In genomic region chr6:138498575-138499302, GRCh38 we compare ENCODE assay signal across 11 cellular contexts. TPM values are rescaled to one million over a fixed set of nuclear protein-coding genes. Genes with fewer than 3 reads are reported as not detected.
A peak's percentile ranks its signal among the peaks of the same experiment; 100 is the strongest.
DNase-seq lines count a peak whose midpoint lies in the region; ATAC-seq and TF ChIP-seq lines count a peak whose summit lies in the region.
"Had no signal": no experiment of that assay in that cellular context is flagged by ENCODE, and none has a peak within 500 bp of the region (broad histone marks: within the 10 kb centered on the region; RNA-seq: fewer than 3 reads in every experiment).

No MANE protein-coding gene starts in this region.

- ATAC-seq in GM21576 (IDR thresholded peaks at IDR 0.05; ENCODE audit: unreplicated experiment) = peak; percentile 12

- peak; percentile 7 for DNase-seq in OCI-LY7 (ENCODE audit: low spot score)
- peak; percentile 33 for DNase-seq in renal cortical epithelial cell (ENCODE audit: low read depth)
- no peak for DNase-seq in NCI-H510A (lab: John Stamatoyannopoulos, UW)
- no peak for DNase-seq in immature natural killer cell
- DNase-seq in SKM-1 treated with dmso at 0.1 percent for 144 hours (lab: John Stamatoyannopoulos, UW; ENCODE audit: unreplicated experiment) = no peak
- no peak for DNase-seq in spleen
- DNase-seq: activated CD8-positive, alpha-beta memory T cell treated with anti-CD3 and anti-CD28 coated beads, Interleukin-2, amount 50 U/mL, for 4 hours; central memory CD4-positive, alpha-beta T cell; NCI-H2227 treated with DMSO at 0.1 percent for 48 hours had no signal

- H3K36me3 Mint-ChIP-seq in immature natural killer cell = no peaks in the 10 kb centered on the region

- H3K27ac ChIP-seq in OCI-LY7 (ENCODE audit: low read depth, low read length, poor library complexity, severe bottlenecking) = peak overlapping the region; percentile 89
- no peak overlapping the region for H3K27ac ChIP-seq in spleen

- no peaks in the 10 kb centered on the region for H3K4me1 Mint-ChIP-seq in immature natural killer cell

- no peaks in the 10 kb centered on the region for H3K9me3 ChIP-seq in OCI-LY7 (ENCODE audit: low read length)
- H3K9me3 ChIP-seq in iPS-18c (ENCODE audit: control insufficient read depth, insufficient read depth, low read length) = no peaks in the 10 kb centered on the region
- H3K9me3 ChIP-seq in spleen = no peaks in the 10 kb centered on the region

- peaks cover 0 to 9% (median 7%) of the 10 kb centered on the region in 3 donors for H3K27me3 Mint-ChIP-seq in immature natural killer cell (ENCODE audit: low read depth in 3 of 3)

- no peaks in the 10 kb centered on the region for H3K27me3 ChIP-seq in spleen (replicated peaks in 1 of 7)

- CTCF ChIA-PET in OCI-LY7 (lab: Charles Lee; ENCODE audit: unreplicated experiment) = interaction anchor here (1.6 kb wide), 1 partner anchor 69 kb away, joined by 5 read pairs; no protein-coding TSS in a partner anchor

- H3K4me3 ChIP-seq in OCI-LY7 (ENCODE audit: low read depth, low read length, poor library complexity, severe bottlenecking) (peak overlapping the region; percentile 67), iPS-18c (ENCODE audit: insufficient read depth, low read depth, low read length) (peak overlapping the region; percentile 6; the same call in 1 of the 2 replicates), spleen (peak overlapping the region in 1 of 8 donors; percentile 36)

- POLR2A ChIA-PET in OCI-LY7 (lab: Charles Lee) = interaction anchor here (0.6 to 2.2 kb wide), 18 partner anchors 10 to 1729 kb away, joined by 3 to 10 read pairs (median 4); no protein-coding TSS in a partner anchor

- H3K9me2 ChIP-seq in OCI-LY7 (ENCODE audit: insufficient read depth, low read length) = no peaks in the 10 kb centered on the region

- TF ChIP-seq CTCF in OCI-LY7 (conservative IDR thresholded peaks at IDR 0.05; ENCODE audit: low read length) (no peak), spleen (IDR thresholded peaks at IDR 0.05 in 8 of 11, conservative IDR thresholded peaks at IDR 0.05 in 3 of 11) (no peak)

- TSS peak; percentile 90 for BruUV-seq in OCI-LY7 (replicated peaks; lab: Mats Ljungman, UMichigan)

- no peak overlapping the region for H3K27ac Mint-ChIP-seq in immature natural killer cell

- H3K4me2 ChIP-seq in OCI-LY7 (ENCODE audit: low read length) = peak overlapping the region; percentile 65

- H3K4me3 Mint-ChIP-seq in immature natural killer cell = no peak overlapping the region

- H3K4me1 ChIP-seq in OCI-LY7 (ENCODE audit: insufficient read depth, low read length, poor library complexity, severe bottlenecking) (peaks cover 30% of the 10 kb centered on the region), spleen (peaks cover 0 to 16% (median 11%) of the 10 kb centered on the region in 6 donors)

- intact Hi-C loops in OCI-LY7 (cut with micrococcal nuclease; ENCODE audit: unreplicated experiment) (loop anchor here (2.0 kb wide), 1 partner anchor 42 kb away; no protein-coding TSS in a partner anchor), spleen (cut with DNase I; ENCODE audit: low total_unique reads) (no loop called here)

- H4K20me1 ChIP-seq in OCI-LY7 (ENCODE audit: insufficient read depth, low read length) = no peaks in the 10 kb centered on the region

- H2AFZ ChIP-seq in OCI-LY7 (ENCODE audit: low read length) = peak overlapping the region; percentile 78

- no peak for TF ChIP-seq POLR2A in spleen (IDR thresholded peaks at IDR 0.05)

- WGBS in spleen, 5 donors = 71 to 90% (median 79%) methylated on average over 3 of the region's 3 CpGs

- H3K36me3 ChIP-seq in OCI-LY7 (ENCODE audit: insufficient read depth, low read length) = peaks cover 11% of the 10 kb centered on the region
- no peaks in the 10 kb centered on the region for H3K36me3 ChIP-seq in spleen

- no peaks in the 10 kb centered on the region for H3K9me3 Mint-ChIP-seq in immature natural killer cell

- H3K79me2 ChIP-seq in OCI-LY7 (ENCODE audit: insufficient read depth, low read depth, low read length) = peaks cover 11% of the 10 kb centered on the region; the same call in 1 of the 2 replicates

RNA-seq across cellular contexts. Expression of gene NHSL1, which starts 0.6 kb away (rescaled TPM):
- total RNA-seq in OCI-LY7 (2014; rRNA removed; shearing (Covaris generic)) = 2.7 TPM in 2 replicates
- 10.6 and 12.7 TPM in 2 replicates for total RNA-seq in OCI-LY7 (2022)
- 11.8 and 38.0 TPM in 2 replicates for total RNA-seq in renal cortical epithelial cell
- under 1 TPM in 1 of 3 donors, not detected in 2; 0.09 TPM for polyA plus RNA-seq in immature natural killer cell
- total RNA-seq in spleen = 10 to 100 TPM in 3 of 7 donors, 1 to 10 TPM in 4; 5.8 to 14.0 (median 9.9) TPM
- polyA plus RNA-seq in spleen = under 1 TPM; 0.39 to 0.99 (median 0.46) TPM

Comparison
In these comparisons a context has a peak if more than half of its experiments do, and no peak if none do; other contexts are left out.
1. DNase-seq: peak in OCI-LY7 (single experiment) and renal cortical epithelial cell (single experiment); none in NCI-H510A (single experiment), immature natural killer cell (0 of 3), SKM-1 treated with dmso at 0.1 percent for 144 hours (single experiment) and spleen (single experiment).